Comparison of ENCODE assay signal across 1 cellular context in genomic region chr3:169781209-169781855, GRCh38.
TF ChIP-seq lines count a peak whose summit lies in the region.

No MANE protein-coding gene starts in this region.

TF ChIP-seq in K562, 482 proteins besides CTCF, POLR2A, EP300 and RAD21 (continues in another document):
- no peak for TF ChIP-seq NUFIP1 (IDR thresholded peaks at IDR 0.05; ENCODE audit: partially characterized antibody)
- TF ChIP-seq ZNF551 (CRISPR knock-in tag; IDR thresholded peaks at IDR 0.05) = no peak
- TF ChIP-seq, protein P1, sequence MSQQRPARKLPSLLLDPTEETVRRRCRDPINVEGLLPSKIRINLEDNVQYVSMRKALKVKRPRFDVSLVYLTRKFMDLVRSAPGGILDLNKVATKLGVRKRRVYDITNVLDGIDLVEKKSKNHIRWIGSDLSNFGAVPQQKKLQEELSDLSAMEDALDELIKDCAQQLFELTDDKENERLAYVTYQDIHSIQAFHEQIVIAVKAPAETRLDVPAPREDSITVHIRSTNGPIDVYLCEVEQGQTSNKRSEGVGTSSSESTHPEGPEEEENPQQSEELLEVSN (IDR thresholded peaks at IDR 0.05; ENCODE audit: borderline replicate concordance in 1 of 2, extremely low read depth in 1 of 2, insufficient read depth in 1 of 2, insufficient read length in 1 of 2, low read depth in 1 of 2, low read length in 1 of 2, poor library complexity in 1 of 2, severe bottlenecking in 1 of 2) = no peak
- TF ChIP-seq NCOA2 (IDR thresholded peaks at IDR 0.05; ENCODE audit: partially characterized antibody in 2 of 2) = peak in 1 of 2 experiments; percentile 42
- TF ChIP-seq TARDBP (IDR thresholded peaks at IDR 0.05) = no peak
- TF ChIP-seq RB1 (IDR thresholded peaks at IDR 0.05; ENCODE audit: low read depth) = no peak
- TF ChIP-seq ARID1B (IDR thresholded peaks at IDR 0.05) = peak; percentile 94
- TF ChIP-seq NFYB (IDR thresholded peaks at IDR 0.05; ENCODE audit: extremely low read depth, insufficient read length) = no peak
- TF ChIP-seq ZNF699 (CRISPR knock-in tag; IDR thresholded peaks at IDR 0.05; ENCODE audit: insufficient replicate concordance) = no peak
- no peak; the same call in 1 of the 2 replicates for TF ChIP-seq GATAD2B (IDR thresholded peaks at IDR 0.05; ENCODE audit: borderline replicate concordance)
- peak; percentile 91 for TF ChIP-seq TAL1 (IDR thresholded peaks at IDR 0.05)
- no peak for TF ChIP-seq TCF7L2 (IDR thresholded peaks at IDR 0.05; ENCODE audit: low read depth, low read length)
- 0 out of 2 replicates have a peak, but pooled peaks have one; percentile 48 for TF ChIP-seq MTA1 (IDR thresholded peaks at IDR 0.05; ENCODE audit: borderline replicate concordance)
- TF ChIP-seq THAP12 (CRISPR knock-in tag; IDR thresholded peaks at IDR 0.05) = no peak
- no peak for TF ChIP-seq MLLT1 (IDR thresholded peaks at IDR 0.05)
- TF ChIP-seq ZNF77 (CRISPR knock-in tag; IDR thresholded peaks at IDR 0.05) = no peak
- TF ChIP-seq HMBOX1 (IDR thresholded peaks at IDR 0.05) = peak; percentile 92
- no peak for TF ChIP-seq HNRNPK (IDR thresholded peaks at IDR 0.05; ENCODE audit: low read depth, low read length, poor library complexity, severe bottlenecking)
- TF ChIP-seq ZNF212 (CRISPR knock-in tag; IDR thresholded peaks at IDR 0.05) = no peak
- TF ChIP-seq ELF4 (CRISPR knock-in tag; IDR thresholded peaks at IDR 0.05) = no peak
- TF ChIP-seq, protein P2, sequence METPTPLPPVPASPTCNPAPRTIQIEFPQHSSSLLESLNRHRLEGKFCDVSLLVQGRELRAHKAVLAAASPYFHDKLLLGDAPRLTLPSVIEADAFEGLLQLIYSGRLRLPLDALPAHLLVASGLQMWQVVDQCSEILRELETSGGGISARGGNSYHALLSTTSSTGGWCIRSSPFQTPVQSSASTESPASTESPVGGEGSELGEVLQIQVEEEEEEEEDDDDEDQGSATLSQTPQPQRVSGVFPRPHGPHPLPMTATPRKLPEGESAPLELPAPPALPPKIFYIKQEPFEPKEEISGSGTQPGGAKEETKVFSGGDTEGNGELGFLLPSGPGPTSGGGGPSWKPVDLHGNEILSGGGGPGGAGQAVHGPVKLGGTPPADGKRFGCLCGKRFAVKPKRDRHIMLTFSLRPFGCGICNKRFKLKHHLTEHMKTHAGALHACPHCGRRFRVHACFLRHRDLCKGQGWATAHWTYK (CRISPR knock-in tag; IDR thresholded peaks at IDR 0.05) = no peak
- TF ChIP-seq SOX6 (IDR thresholded peaks at IDR 0.05) = peak; percentile 84
- TF ChIP-seq, protein P3, sequence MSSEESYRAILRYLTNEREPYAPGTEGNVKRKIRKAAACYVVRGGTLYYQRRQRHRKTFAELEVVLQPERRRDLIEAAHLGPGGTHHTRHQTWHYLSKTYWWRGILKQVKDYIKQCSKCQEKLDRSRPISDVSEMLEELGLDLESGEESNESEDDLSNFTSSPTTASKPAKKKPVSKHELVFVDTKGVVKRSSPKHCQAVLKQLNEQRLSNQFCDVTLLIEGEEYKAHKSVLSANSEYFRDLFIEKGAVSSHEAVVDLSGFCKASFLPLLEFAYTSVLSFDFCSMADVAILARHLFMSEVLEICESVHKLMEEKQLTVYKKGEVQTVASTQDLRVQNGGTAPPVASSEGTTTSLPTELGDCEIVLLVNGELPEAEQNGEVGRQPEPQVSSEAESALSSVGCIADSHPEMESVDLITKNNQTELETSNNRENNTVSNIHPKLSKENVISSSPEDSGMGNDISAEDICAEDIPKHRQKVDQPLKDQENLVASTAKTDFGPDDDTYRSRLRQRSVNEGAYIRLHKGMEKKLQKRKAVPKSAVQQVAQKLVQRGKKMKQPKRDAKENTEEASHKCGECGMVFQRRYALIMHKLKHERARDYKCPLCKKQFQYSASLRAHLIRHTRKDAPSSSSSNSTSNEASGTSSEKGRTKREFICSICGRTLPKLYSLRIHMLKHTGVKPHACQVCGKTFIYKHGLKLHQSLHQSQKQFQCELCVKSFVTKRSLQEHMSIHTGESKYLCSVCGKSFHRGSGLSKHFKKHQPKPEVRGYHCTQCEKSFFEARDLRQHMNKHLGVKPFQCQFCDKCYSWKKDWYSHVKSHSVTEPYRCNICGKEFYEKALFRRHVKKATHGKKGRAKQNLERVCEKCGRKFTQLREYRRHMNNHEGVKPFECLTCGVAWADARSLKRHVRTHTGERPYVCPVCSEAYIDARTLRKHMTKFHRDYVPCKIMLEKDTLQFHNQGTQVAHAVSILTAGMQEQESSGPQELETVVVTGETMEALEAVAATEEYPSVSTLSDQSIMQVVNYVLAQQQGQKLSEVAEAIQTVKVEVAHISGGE (CRISPR knock-in tag; IDR thresholded peaks at IDR 0.05) = peak in 1 of 3 experiments; percentile 56; a peak in 2 of 6 replicates
- TF ChIP-seq TCF15 (CRISPR knock-in tag; IDR thresholded peaks at IDR 0.05) = no peak
- TF ChIP-seq NR2F6 (CRISPR knock-in tag; IDR thresholded peaks at IDR 0.05) = no peak
- no peak for TF ChIP-seq HBP1 (CRISPR knock-in tag; IDR thresholded peaks at IDR 0.05)
- TF ChIP-seq GTF2E2 (tag; IDR thresholded peaks at IDR 0.05) = no peak
- TF ChIP-seq LEF1 (IDR thresholded peaks at IDR 0.05) = peak; percentile 45; the same call in 1 of the 2 replicates
- TF ChIP-seq ZNF253 (CRISPR knock-in tag; conservative IDR thresholded peaks at IDR 0.05) = no peak
- TF ChIP-seq BACH1 (tag; IDR thresholded peaks at IDR 0.05) = no peak
- no peak for TF ChIP-seq KAT2B (IDR thresholded peaks at IDR 0.05; ENCODE audit: low read depth, low read length)
- no peak for TF ChIP-seq FOXK1 (CRISPR knock-in tag; IDR thresholded peaks at IDR 0.05; ENCODE audit: borderline replicate concordance)
- no peak for TF ChIP-seq POU5F1 (IDR thresholded peaks at IDR 0.05; ENCODE audit: borderline replicate concordance, low read depth, low read length, partially characterized antibody)
- TF ChIP-seq MTA2 (IDR thresholded peaks at IDR 0.05; ENCODE audit: low read depth) = peak; percentile 82
- peak; percentile 66 for TF ChIP-seq CTBP1 (IDR thresholded peaks at IDR 0.05; ENCODE audit: borderline replicate concordance)
- TF ChIP-seq, protein P4, sequence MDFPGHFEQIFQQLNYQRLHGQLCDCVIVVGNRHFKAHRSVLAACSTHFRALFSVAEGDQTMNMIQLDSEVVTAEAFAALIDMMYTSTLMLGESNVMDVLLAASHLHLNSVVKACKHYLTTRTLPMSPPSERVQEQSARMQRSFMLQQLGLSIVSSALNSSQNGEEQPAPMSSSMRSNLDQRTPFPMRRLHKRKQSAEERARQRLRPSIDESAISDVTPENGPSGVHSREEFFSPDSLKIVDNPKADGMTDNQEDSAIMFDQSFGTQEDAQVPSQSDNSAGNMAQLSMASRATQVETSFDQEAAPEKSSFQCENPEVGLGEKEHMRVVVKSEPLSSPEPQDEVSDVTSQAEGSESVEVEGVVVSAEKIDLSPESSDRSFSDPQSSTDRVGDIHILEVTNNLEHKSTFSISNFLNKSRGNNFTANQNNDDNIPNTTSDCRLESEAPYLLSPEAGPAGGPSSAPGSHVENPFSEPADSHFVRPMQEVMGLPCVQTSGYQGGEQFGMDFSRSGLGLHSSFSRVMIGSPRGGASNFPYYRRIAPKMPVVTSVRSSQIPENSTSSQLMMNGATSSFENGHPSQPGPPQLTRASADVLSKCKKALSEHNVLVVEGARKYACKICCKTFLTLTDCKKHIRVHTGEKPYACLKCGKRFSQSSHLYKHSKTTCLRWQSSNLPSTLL (IDR thresholded peaks at IDR 0.05) = no peak
- no peak for TF ChIP-seq KLF10 (CRISPR knock-in tag; IDR thresholded peaks at IDR 0.05)
- no peak for TF ChIP-seq XRCC3 (IDR thresholded peaks at IDR 0.05)
- TF ChIP-seq ZNF347 (CRISPR knock-in tag; IDR thresholded peaks at IDR 0.05; ENCODE audit: low read depth) = no peak
- TF ChIP-seq THRA (IDR thresholded peaks at IDR 0.05) = no peak
- TF ChIP-seq E2F8 (IDR thresholded peaks at IDR 0.05; ENCODE audit: low read depth, partially characterized antibody) = no peak
